22 cellular contexts compared by ENCODE assay signal in genomic region chr2:38016177-38016576, GRCh38. TPM values are rescaled to one million over a fixed set of nuclear protein-coding genes. Genes with fewer than 3 reads are reported as not detected.
DNase-seq lines count a peak whose midpoint lies in the region; ATAC-seq and TF ChIP-seq lines count a peak whose summit lies in the region.
"Had no signal": no experiment of that assay in that cellular context is flagged by ENCODE, and none has a peak within 500 bp of the region (broad histone marks: within the 10 kb centered on the region; RNA-seq: fewer than 3 reads in every experiment).

No MANE protein-coding gene starts in this region.

- dilution Hi-C loops in mammary epithelial cell (cut with HindIII; ENCODE audit: low sequenced_read_pairs) = no loop called here

- H3K27me3 Mint-ChIP-seq in MCF 10A (ENCODE audit: insufficient read depth, unreplicated experiment) = no peaks in the 10 kb centered on the region

- peaks cover 16% of the 10 kb centered on the region for H3K4me1 ChIP-seq in mammary epithelial cell (ENCODE audit: insufficient read depth, low read length)
- H3K4me1 ChIP-seq: breast epithelium, lower lobe of right lung, right atrium auricular region had no signal

- POLR2A ChIA-PET in MCF 10A (lab: Yijun Ruan, JAX) = interaction anchor here (0.8 to 1.1 kb wide), 2 partner anchors 14 to 360 kb away, joined by 3 read pairs; no protein-coding TSS in a partner anchor

- no peak overlapping the region for H3K4me3 Mint-ChIP-seq in MCF 10A (ENCODE audit: unreplicated experiment)

- H3K36me3 ChIP-seq in mammary epithelial cell (ENCODE audit: insufficient read depth, low read length) = no peaks in the 10 kb centered on the region
- H3K36me3 ChIP-seq: BLaER1 treated with 17β-estradiol and CSF1 and Interleukin-3, amounts not matched to agents 10 nM and 100 nM; breast epithelium; right atrium auricular region had no signal

- H3K27me3 ChIP-seq in mammary epithelial cell (ENCODE audit: insufficient read depth, low read length) = no peaks in the 10 kb centered on the region
- H3K27me3 ChIP-seq: BLaER1 treated with 17β-estradiol and CSF1 and Interleukin-3, amounts not matched to agents 10 nM and 100 nM; breast epithelium; right atrium auricular region had no signal

- no peaks in the 10 kb centered on the region for H4K20me1 ChIP-seq in mammary epithelial cell (ENCODE audit: insufficient read depth, low read length)
- H4K20me1 ChIP-seq: BLaER1 treated with 17β-estradiol and CSF1 and Interleukin-3, amounts not matched to agents 10 nM and 100 nM had no signal

- no peaks in the 10 kb centered on the region for H3K9me3 Mint-ChIP-seq in MCF 10A (ENCODE audit: unreplicated experiment)

- H3K4me3 ChIP-seq in mammary epithelial cell (replicated peaks in 1 of 3; ENCODE audit: insufficient read depth in 1 of 3, low read depth in 2 of 3, low read length in 3 of 3) (no peak overlapping the region), fibroblast of mammary gland (ENCODE audit: control insufficient read depth, low read depth, low read length) (no peak overlapping the region)
- H3K4me3 ChIP-seq: BLaER1 treated with 17β-estradiol and CSF1 and Interleukin-3, amounts not matched to agents 10 nM and 100 nM; breast epithelium; lower lobe of right lung; right atrium auricular region had no signal

- H3K79me2 ChIP-seq in mammary epithelial cell (ENCODE audit: insufficient read depth, low read length) = no peaks in the 10 kb centered on the region

- no TSS peak for BruUV-seq in mammary epithelial cell (replicated peaks; lab: Mats Ljungman, UMichigan)
- no TSS peak for BruUV-seq in MCF 10A (replicated peaks; lab: Mats Ljungman, UMichigan)

- no peak for TF ChIP-seq CTCF in mammary epithelial cell (conservative IDR thresholded peaks at IDR 0.05 in 1 of 2, IDR thresholded peaks at IDR 0.05 in 1 of 2; ENCODE audit: extremely low read depth in 1 of 2, insufficient read depth in 1 of 2, low read depth in 1 of 2, low read length in 2 of 2)
- no peak for TF ChIP-seq CTCF in MCF 10A (IDR thresholded peaks at IDR 0.05; ENCODE audit: unreplicated experiment)
- TF ChIP-seq CTCF in fibroblast of mammary gland (conservative IDR thresholded peaks at IDR 0.05; ENCODE audit: control insufficient read depth, insufficient read depth, low read depth, low read length) = no peak

- no peak overlapping the region for H3K27ac Mint-ChIP-seq in MCF 10A (ENCODE audit: low read depth, unreplicated experiment)

- no peaks in the 10 kb centered on the region for H3K36me3 Mint-ChIP-seq in MCF 10A (ENCODE audit: insufficient read depth, unreplicated experiment)

- in situ Hi-C loops in mammary epithelial cell (cut with MboI; ENCODE audit: low sequenced_read_pairs in 2 of 2) = no loop called here

- intact Hi-C loops in mammary epithelial cell (cut with micrococcal nuclease) = no loop called here
- intact Hi-C loops in MCF 10A (cut with micrococcal nuclease) = no loop called here

- ATAC-seq in GM19452 (IDR thresholded peaks at IDR 0.05; ENCODE audit: unreplicated experiment) = no peak
- ATAC-seq: lower lobe of right lung had no signal

- no peak overlapping the region for H3K9ac ChIP-seq in mammary epithelial cell (ENCODE audit: insufficient read depth, low read length)
- H3K9ac ChIP-seq: BLaER1 treated with 17β-estradiol and CSF1 and Interleukin-3, amounts not matched to agents 10 nM and 100 nM had no signal

- CTCF ChIA-PET in mammary epithelial cell (lab: Charles Lee; ENCODE audit: low non-redundant PET) = no interaction called here
- CTCF ChIA-PET in MCF 10A (lab: Yijun Ruan, JAX) = no interaction called here

- no peak overlapping the region for H3K27ac ChIP-seq in mammary epithelial cell (ENCODE audit: insufficient read depth, low read depth, low read length)
- H3K27ac ChIP-seq: BLaER1 treated with 17β-estradiol and CSF1 and Interleukin-3, amounts not matched to agents 10 nM and 100 nM; breast epithelium; lower lobe of right lung; right atrium auricular region had no signal

- peaks cover 23% of the 10 kb centered on the region for H3K4me1 Mint-ChIP-seq in MCF 10A (ENCODE audit: insufficient read depth, unreplicated experiment)

- DNase-seq in mammary epithelial cell (peak; percentile 83), MCF 10A (ENCODE audit: unreplicated experiment) (no peak), OCI-M1 (lab: John Stamatoyannopoulos, UW) (peak; percentile 30), fibroblast of mammary gland (ENCODE audit: low read depth) (peak; percentile 20), T-helper 1 cell (no peak), dermis blood vessel endothelial cell (no peak), NCI-H1436 (lab: John Stamatoyannopoulos, UW) (no peak)
- DNase-seq: ACHN; activated CD4-positive, alpha-beta T cell treated with anti-CD3 and anti-CD28 coated beads for 48 hours; activated effector memory CD4-positive, alpha-beta T cell treated with anti-CD3 and anti-CD28 coated beads, Interleukin-2, amount 50 U/mL, for 16 hours; GF-D8; hypothalamus; Kasumi-1; lower lobe of right lung; NCI-H526 treated with DMSO at 0.1 percent for 48 hours; Right ventricle myocardium superior; stimulated activated CD8-positive, alpha-beta memory T cell treated with anti-CD3 and anti-CD28 coated beads, Interleukin-4, amount 100 ng/mL, for 48 hours; substantia nigra had no signal

- WGBS in mammary epithelial cell (ENCODE audit: low coverage, missing lambda C conversion rate) = 94% methylated on average over 2 of the region's 2 CpGs

- H2AFZ ChIP-seq in mammary epithelial cell (ENCODE audit: low read depth, low read length) = no peak overlapping the region

- H3K4me2 ChIP-seq in mammary epithelial cell (ENCODE audit: insufficient read depth, low read depth, low read length) = no peak overlapping the region
- H3K4me2 ChIP-seq: BLaER1 treated with 17β-estradiol and CSF1 and Interleukin-3, amounts not matched to agents 10 nM and 100 nM had no signal

- no peaks in the 10 kb centered on the region for H3K9me3 ChIP-seq in mammary epithelial cell (replicated peaks; ENCODE audit: insufficient read depth, low read length)
- H3K9me3 ChIP-seq: breast epithelium, lower lobe of right lung, right atrium auricular region had no signal

RNA-seq across cellular contexts. Expression of gene CYP1B1, which starts 59.8 kb away (rescaled TPM):
- total RNA-seq in mammary epithelial cell (100 to 1,000 TPM in 1 of 2 donors, 10 to 100 TPM in 1; 13.8 to 317 TPM), MCF 10A (2022) (37.2 and 53.3 TPM in 2 replicates), dermis blood vessel endothelial cell (2.7 and 5.6 TPM in 2 replicates)
- polyA plus RNA-seq in mammary epithelial cell = 4.1 TPM
- 7.2 TPM for polyA minus RNA-seq in mammary epithelial cell

Comparison
In these comparisons a context has a peak if more than half of its experiments do, and no peak if none do; other contexts are left out.
1. DNase-seq: peak in mammary epithelial cell (single experiment), OCI-M1 (single experiment) and fibroblast of mammary gland (single experiment); none in MCF 10A (single experiment), T-helper 1 cell (0 of 5), dermis blood vessel endothelial cell (single experiment) and NCI-H1436 (single experiment).